ENCODE assay signal across 3 cellular contexts in the genomic region with DNA sequence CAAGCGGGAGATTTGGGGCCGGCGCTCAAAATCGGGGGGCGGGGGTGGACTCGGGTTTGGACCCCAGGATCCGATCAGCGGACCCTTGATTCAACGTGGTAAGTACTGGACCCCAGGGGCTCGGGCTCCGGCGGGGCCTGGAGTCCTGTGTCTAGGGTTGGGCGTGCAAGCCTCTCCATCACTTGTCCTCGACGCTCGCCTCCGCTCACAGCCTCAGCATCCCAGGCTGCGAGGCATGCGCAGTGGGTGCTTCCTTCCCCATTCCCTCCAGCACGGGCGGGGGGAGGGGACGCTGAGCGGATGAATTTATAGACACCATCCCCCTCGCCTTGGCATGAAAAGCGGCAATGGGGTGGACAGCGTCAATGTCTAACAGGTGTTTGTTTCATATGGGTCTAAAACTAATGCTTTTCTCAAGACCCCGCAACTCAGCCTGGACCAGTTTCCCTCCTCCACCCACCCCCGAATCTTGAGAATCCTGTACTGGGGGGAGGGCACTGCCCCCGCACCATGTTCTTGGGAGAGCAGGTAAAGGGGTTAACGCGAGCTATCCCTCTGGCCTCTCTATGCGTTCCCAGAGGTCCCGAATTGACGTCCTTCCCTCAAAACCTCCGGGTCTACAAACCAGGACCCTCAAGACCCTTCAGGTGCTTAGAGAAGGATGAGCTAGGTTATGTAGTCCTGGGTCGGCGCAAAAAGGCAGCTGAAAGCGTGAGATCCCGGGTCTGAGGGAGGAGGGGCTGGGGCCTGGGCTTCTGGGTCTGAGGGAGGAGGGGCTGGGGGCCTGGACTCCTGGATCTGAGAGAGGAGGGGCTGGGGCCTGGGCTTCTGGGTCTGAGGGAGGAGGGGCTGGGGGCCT.
TF ChIP-seq lines count a peak whose summit lies in the region.

No MANE protein-coding gene starts in this region.

TF ChIP-seq in HEK293, 187 proteins besides CTCF, POLR2A, EP300 and RAD21 (continues in another document):
- 0 out of 2 replicates have a peak, but pooled peaks have one; percentile 27 for TF ChIP-seq ZNF366 (tag by site-specific recombination; conservative IDR thresholded peaks at IDR 0.05)
- TF ChIP-seq ZNF677 (tag by site-specific recombination; IDR thresholded peaks at IDR 0.05) = no peak
- TF ChIP-seq, protein P1, sequence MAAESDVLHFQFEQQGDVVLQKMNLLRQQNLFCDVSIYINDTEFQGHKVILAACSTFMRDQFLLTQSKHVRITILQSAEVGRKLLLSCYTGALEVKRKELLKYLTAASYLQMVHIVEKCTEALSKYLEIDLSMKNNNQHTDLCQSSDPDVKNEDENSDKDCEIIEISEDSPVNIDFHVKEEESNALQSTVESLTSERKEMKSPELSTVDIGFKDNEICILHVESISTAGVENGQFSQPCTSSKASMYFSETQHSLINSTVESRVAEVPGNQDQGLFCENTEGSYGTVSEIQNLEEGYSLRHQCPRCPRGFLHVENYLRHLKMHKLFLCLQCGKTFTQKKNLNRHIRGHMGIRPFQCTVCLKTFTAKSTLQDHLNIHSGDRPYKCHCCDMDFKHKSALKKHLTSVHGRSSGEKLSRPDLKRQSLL (tag by site-specific recombination; IDR thresholded peaks at IDR 0.05) = peak; percentile 5; the same call in 1 of the 2 replicates
- no peak for TF ChIP-seq GFI1B (tag by site-specific recombination; IDR thresholded peaks at IDR 0.05)
- no peak for TF ChIP-seq ZBTB17 (tag by site-specific recombination; IDR thresholded peaks at IDR 0.05)
- no peak for TF ChIP-seq ZNF76 (tag by site-specific recombination; IDR thresholded peaks at IDR 0.05; ENCODE audit: borderline replicate concordance, low read depth)
- 0 out of 2 replicates have a peak, but pooled peaks have one; percentile 13 for TF ChIP-seq ZBTB48 (tag by site-specific recombination; IDR thresholded peaks at IDR 0.05)
- TF ChIP-seq ZNF132 (tag by site-specific recombination; IDR thresholded peaks at IDR 0.05; ENCODE audit: borderline replicate concordance) = no peak
- TF ChIP-seq EGR2 (tag by site-specific recombination; IDR thresholded peaks at IDR 0.05; ENCODE audit: low read depth) = no peak
- no peak for TF ChIP-seq RBAK (tag by site-specific recombination; IDR thresholded peaks at IDR 0.05)
- TF ChIP-seq PRDM1 (tag by site-specific recombination; IDR thresholded peaks at IDR 0.05) = no peak
- TF ChIP-seq, protein P2, sequence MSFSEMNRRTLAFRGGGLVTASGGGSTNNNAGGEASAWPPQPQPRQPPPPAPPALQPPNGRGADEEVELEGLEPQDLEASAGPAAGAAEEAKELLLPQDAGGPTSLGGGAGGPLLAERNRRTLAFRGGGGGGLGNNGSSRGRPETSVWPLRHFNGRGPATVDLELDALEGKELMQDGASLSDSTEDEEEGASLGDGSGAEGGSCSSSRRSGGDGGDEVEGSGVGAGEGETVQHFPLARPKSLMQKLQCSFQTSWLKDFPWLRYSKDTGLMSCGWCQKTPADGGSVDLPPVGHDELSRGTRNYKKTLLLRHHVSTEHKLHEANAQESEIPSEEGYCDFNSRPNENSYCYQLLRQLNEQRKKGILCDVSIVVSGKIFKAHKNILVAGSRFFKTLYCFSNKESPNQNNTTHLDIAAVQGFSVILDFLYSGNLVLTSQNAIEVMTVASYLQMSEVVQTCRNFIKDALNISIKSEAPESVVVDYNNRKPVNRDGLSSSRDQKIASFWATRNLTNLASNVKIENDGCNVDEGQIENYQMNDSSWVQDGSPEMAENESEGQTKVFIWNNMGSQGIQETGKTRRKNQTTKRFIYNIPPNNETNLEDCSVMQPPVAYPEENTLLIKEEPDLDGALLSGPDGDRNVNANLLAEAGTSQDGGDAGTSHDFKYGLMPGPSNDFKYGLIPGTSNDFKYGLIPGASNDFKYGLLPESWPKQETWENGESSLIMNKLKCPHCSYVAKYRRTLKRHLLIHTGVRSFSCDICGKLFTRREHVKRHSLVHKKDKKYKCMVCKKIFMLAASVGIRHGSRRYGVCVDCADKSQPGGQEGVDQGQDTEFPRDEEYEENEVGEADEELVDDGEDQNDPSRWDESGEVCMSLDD (tag by site-specific recombination; IDR thresholded peaks at IDR 0.05) = peak; percentile 75
- TF ChIP-seq SP7 (tag by site-specific recombination; IDR thresholded peaks at IDR 0.05) = no peak
- TF ChIP-seq ZNF202 (tag by site-specific recombination; IDR thresholded peaks at IDR 0.05; ENCODE audit: borderline replicate concordance) = no peak
- no peak for TF ChIP-seq ZNF266 (tag by site-specific recombination; IDR thresholded peaks at IDR 0.05; ENCODE audit: low read depth)

TF ChIP-seq in SK-N-SH treated with all-trans-retinoic acid at 6 μM for 48 hours, 23 proteins besides CTCF, POLR2A, EP300 and RAD21:
- TF ChIP-seq ISL1 (CRISPR knock-in tag; IDR thresholded peaks at IDR 0.05) = no peak
- no peak for TF ChIP-seq RARB (CRISPR knock-in tag; IDR thresholded peaks at IDR 0.05)
- TF ChIP-seq GLIS3 (CRISPR knock-in tag; IDR thresholded peaks at IDR 0.05) = no peak
- no peak for TF ChIP-seq TOX (CRISPR knock-in tag; IDR thresholded peaks at IDR 0.05; ENCODE audit: borderline replicate concordance)
- no peak for TF ChIP-seq ZNF70 (CRISPR knock-in tag; IDR thresholded peaks at IDR 0.05)
- no peak for TF ChIP-seq CSRNP3 (CRISPR knock-in tag; IDR thresholded peaks at IDR 0.05)
- TF ChIP-seq ZC3H10 (CRISPR knock-in tag; IDR thresholded peaks at IDR 0.05) = no peak
- no peak for TF ChIP-seq PPARA (CRISPR knock-in tag; IDR thresholded peaks at IDR 0.05; ENCODE audit: borderline replicate concordance)
- no peak for TF ChIP-seq OSR1 (CRISPR knock-in tag; IDR thresholded peaks at IDR 0.05)
- TF ChIP-seq, protein P3, sequence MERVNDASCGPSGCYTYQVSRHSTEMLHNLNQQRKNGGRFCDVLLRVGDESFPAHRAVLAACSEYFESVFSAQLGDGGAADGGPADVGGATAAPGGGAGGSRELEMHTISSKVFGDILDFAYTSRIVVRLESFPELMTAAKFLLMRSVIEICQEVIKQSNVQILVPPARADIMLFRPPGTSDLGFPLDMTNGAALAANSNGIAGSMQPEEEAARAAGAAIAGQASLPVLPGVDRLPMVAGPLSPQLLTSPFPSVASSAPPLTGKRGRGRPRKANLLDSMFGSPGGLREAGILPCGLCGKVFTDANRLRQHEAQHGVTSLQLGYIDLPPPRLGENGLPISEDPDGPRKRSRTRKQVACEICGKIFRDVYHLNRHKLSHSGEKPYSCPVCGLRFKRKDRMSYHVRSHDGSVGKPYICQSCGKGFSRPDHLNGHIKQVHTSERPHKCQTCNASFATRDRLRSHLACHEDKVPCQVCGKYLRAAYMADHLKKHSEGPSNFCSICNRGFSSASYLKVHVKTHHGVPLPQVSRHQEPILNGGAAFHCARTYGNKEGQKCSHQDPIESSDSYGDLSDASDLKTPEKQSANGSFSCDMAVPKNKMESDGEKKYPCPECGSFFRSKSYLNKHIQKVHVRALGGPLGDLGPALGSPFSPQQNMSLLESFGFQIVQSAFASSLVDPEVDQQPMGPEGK (CRISPR knock-in tag; IDR thresholded peaks at IDR 0.05; ENCODE audit: borderline replicate concordance) = no peak
- no peak for TF ChIP-seq SNAI2 (CRISPR knock-in tag; IDR thresholded peaks at IDR 0.05)
- no peak for TF ChIP-seq ESRRG (CRISPR knock-in tag; IDR thresholded peaks at IDR 0.05)
- TF ChIP-seq TCF4 (CRISPR knock-in tag; IDR thresholded peaks at IDR 0.05; ENCODE audit: borderline replicate concordance) = no peak
- TF ChIP-seq ZFP3 (CRISPR knock-in tag; IDR thresholded peaks at IDR 0.05) = no peak
- no peak for TF ChIP-seq POU6F1 (CRISPR knock-in tag; IDR thresholded peaks at IDR 0.05; ENCODE audit: borderline replicate concordance, low read depth)

TF ChIP-seq in HepG2, 621 proteins besides CTCF, POLR2A, EP300 and RAD21:
- peak; percentile 45 for TF ChIP-seq AGO1 (IDR thresholded peaks at IDR 0.05; ENCODE audit: low read depth, low read length, poor library complexity, severe bottlenecking)
- TF ChIP-seq, protein P4, sequence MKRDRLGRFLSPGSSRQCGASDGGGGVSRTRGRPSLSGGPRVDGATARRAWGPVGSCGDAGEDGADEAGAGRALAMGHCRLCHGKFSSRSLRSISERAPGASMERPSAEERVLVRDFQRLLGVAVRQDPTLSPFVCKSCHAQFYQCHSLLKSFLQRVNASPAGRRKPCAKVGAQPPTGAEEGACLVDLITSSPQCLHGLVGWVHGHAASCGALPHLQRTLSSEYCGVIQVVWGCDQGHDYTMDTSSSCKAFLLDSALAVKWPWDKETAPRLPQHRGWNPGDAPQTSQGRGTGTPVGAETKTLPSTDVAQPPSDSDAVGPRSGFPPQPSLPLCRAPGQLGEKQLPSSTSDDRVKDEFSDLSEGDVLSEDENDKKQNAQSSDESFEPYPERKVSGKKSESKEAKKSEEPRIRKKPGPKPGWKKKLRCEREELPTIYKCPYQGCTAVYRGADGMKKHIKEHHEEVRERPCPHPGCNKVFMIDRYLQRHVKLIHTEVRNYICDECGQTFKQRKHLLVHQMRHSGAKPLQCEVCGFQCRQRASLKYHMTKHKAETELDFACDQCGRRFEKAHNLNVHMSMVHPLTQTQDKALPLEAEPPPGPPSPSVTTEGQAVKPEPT (CRISPR knock-in tag; IDR thresholded peaks at IDR 0.05; ENCODE audit: low read depth) = no peak
- peak; percentile 79 for TF ChIP-seq AGO2 (optimal IDR thresholded peaks at IDR 0.05; ENCODE audit: low read depth, low read length)
